In genomic region chr9:125631391-125632085, GRCh38 we compare ENCODE assay signal across 8 cellular contexts.
DNase-seq lines count a peak whose midpoint lies in the region; ATAC-seq and TF ChIP-seq lines count a peak whose summit lies in the region.

No MANE protein-coding gene starts in this region.

- CTCF ChIA-PET in activated CD4-positive, alpha-beta memory T cell treated with anti-CD3 and anti-CD28 coated beads, Interleukin-2, amount 10 ng/mL, durations not matched to agents 7 days and 5 days (lab: Charles Lee) = interaction anchor here (0.6 to 1.1 kb wide), 4 partner anchors 73 to 859 kb away, joined by 3 to 7 read pairs (median 5); no protein-coding TSS in a partner anchor

- DNase-seq in AG08395 (ENCODE audit: low spot score) (peak; percentile 77), GM12864 (ENCODE audit: low read depth) (no peak), NCI-H1092 (lab: John Stamatoyannopoulos, UW) (peak; percentile 21), foreskin fibroblast (peak; percentile 30 to 69), retinal pigment epithelial cell (ENCODE audit: low read depth) (no peak), NCI-H2171 (lab: John Stamatoyannopoulos, UW) (no peak)
- peak; percentile 29 for DNase-seq in activated CD4-positive, alpha-beta memory T cell treated with anti-CD3 and anti-CD28 coated beads, Interleukin-2, amount 10 ng/mL, durations not matched to agents 7 days and 5 days

- no peak overlapping the region for H3K27ac Mint-ChIP-seq in activated CD4-positive, alpha-beta memory T cell treated with anti-CD3 and anti-CD28 coated beads, Interleukin-2, amount 10 ng/mL, durations not matched to agents 7 days and 5 days

- H3K27me3 Mint-ChIP-seq in activated CD4-positive, alpha-beta memory T cell treated with anti-CD3 and anti-CD28 coated beads, Interleukin-2, amount 10 ng/mL, durations not matched to agents 7 days and 5 days = no peaks in the 10 kb centered on the region

- peak; percentile 74 for TF ChIP-seq CTCF in GM12864 (IDR thresholded peaks at IDR 0.05; ENCODE audit: low read depth, low read length, missing control alignments)
- TF ChIP-seq CTCF in foreskin fibroblast (IDR thresholded peaks at IDR 0.05; ENCODE audit: low read depth, low read length) = peak; percentile 65
- TF ChIP-seq CTCF in retinal pigment epithelial cell (conservative IDR thresholded peaks at IDR 0.05; ENCODE audit: low read depth, low read length) = peak; percentile 59

- no peak overlapping the region; the same call in 1 of the 2 replicates for H3K4me3 ChIP-seq in GM12864 (ENCODE audit: low read depth, low read length)
- no peak overlapping the region for H3K4me3 ChIP-seq in foreskin fibroblast (ENCODE audit: low read depth in 1 of 2, low read length in 2 of 2)
- H3K4me3 ChIP-seq in retinal pigment epithelial cell (ENCODE audit: low read length) = no peak overlapping the region

- no peaks in the 10 kb centered on the region for H3K36me3 Mint-ChIP-seq in activated CD4-positive, alpha-beta memory T cell treated with anti-CD3 and anti-CD28 coated beads, Interleukin-2, amount 10 ng/mL, durations not matched to agents 7 days and 5 days (ENCODE audit: low read depth)

- H3K4me1 Mint-ChIP-seq in activated CD4-positive, alpha-beta memory T cell treated with anti-CD3 and anti-CD28 coated beads, Interleukin-2, amount 10 ng/mL, durations not matched to agents 7 days and 5 days = peaks cover 50% of the 10 kb centered on the region

- H3K9me3 Mint-ChIP-seq in activated CD4-positive, alpha-beta memory T cell treated with anti-CD3 and anti-CD28 coated beads, Interleukin-2, amount 10 ng/mL, durations not matched to agents 7 days and 5 days = no peaks in the 10 kb centered on the region

- POLR2A ChIA-PET in activated CD4-positive, alpha-beta memory T cell treated with anti-CD3 and anti-CD28 coated beads, Interleukin-2, amount 10 ng/mL, durations not matched to agents 7 days and 5 days (lab: Charles Lee) = no interaction called here

- no peak for ATAC-seq in HG03457 (IDR thresholded peaks at IDR 0.05; ENCODE audit: unreplicated experiment)

- H3K4me3 Mint-ChIP-seq in activated CD4-positive, alpha-beta memory T cell treated with anti-CD3 and anti-CD28 coated beads, Interleukin-2, amount 10 ng/mL, durations not matched to agents 7 days and 5 days = no peak overlapping the region

Comparison
In these comparisons a context has a peak if more than half of its experiments do, and no peak if none do; other contexts are left out.
1. DNase-seq: peak in AG08395 (single experiment), NCI-H1092 (single experiment), activated CD4-positive, alpha-beta memory T cell treated with anti-CD3 and anti-CD28 coated beads, Interleukin-2, amount 10 ng/mL, durations not matched to agents 7 days and 5 days (single experiment) and foreskin fibroblast (2 of 2); none in GM12864 (single experiment), retinal pigment epithelial cell (single experiment) and NCI-H2171 (single experiment).
2. Peak in every context shown above with its lines, with median percentiles within 50 percentile points of each other: CTCF ChIP-seq.